10 cellular contexts compared by ENCODE assay signal in genomic region chr7:6367701-6368211, GRCh38. TPM values are rescaled to one million over a fixed set of nuclear protein-coding genes. Genes with fewer than 3 reads are reported as not detected.
DNase-seq lines count a peak whose midpoint lies in the region; ATAC-seq, FAIRE-seq and TF ChIP-seq lines count a peak whose summit lies in the region.
"Had no signal": no experiment of that assay in that cellular context is flagged by ENCODE, and none has a peak within 500 bp of the region (broad histone marks: within the 10 kb centered on the region; RNA-seq: fewer than 3 reads in every experiment).

No MANE protein-coding gene starts in this region.

- TF ChIP-seq CTCF in hepatocyte (IDR thresholded peaks at IDR 0.05; ENCODE audit: poor library complexity) = no peak

- DNase-seq in SIG-M5 treated with dmso at 0.1 percent for 504 hours (lab: John Stamatoyannopoulos, UW; ENCODE audit: unreplicated experiment) = peak; percentile 56
- no peak for DNase-seq in SIG-M5 (lab: John Stamatoyannopoulos, UW)
- DNase-seq in UCSD-AML1 (lab: John Stamatoyannopoulos, UW; ENCODE audit: unreplicated experiment) = peak; percentile 8
- peak; percentile 53 for DNase-seq in hepatocyte (ENCODE audit: low spot score)
- DNase-seq in urothelium cell line (ENCODE audit: low spot score) = no peak
- no peak for DNase-seq in activated CD4-positive, alpha-beta T cell treated with anti-CD3 and anti-CD28 coated beads, Interleukin-2, amount 50 U/mL, for 48 hours
- no peak for DNase-seq in NCI-H524 (lab: John Stamatoyannopoulos, UW)
- DNase-seq in activated naive CD4-positive, alpha-beta T cell treated with anti-CD3 and anti-CD28 coated beads, Interleukin-2, amount 50 U/mL, for 72 hours (ENCODE audit: low spot score in 2 of 2) = no peak
- DNase-seq: ACHN, psoas muscle had no signal

- FAIRE-seq in urothelium cell line (lab: Jason Lieb, UNC) = peak; percentile 37

- no peak overlapping the region for H2AFZ ChIP-seq in hepatocyte

- H4K20me1 ChIP-seq in hepatocyte (ENCODE audit: insufficient read depth, poor library complexity, severe bottlenecking) = no peaks in the 10 kb centered on the region

- no peaks in the 10 kb centered on the region for H3K36me3 Mint-ChIP-seq in activated naive CD4-positive, alpha-beta T cell treated with anti-CD3 and anti-CD28 coated beads, Interleukin-2, amount 50 U/mL, for 72 hours

- ATAC-seq in activated naive CD4-positive, alpha-beta T cell treated with anti-CD3 and anti-CD28 coated beads, Interleukin-2, amount 50 U/mL, for 72 hours = no peak
- ATAC-seq: psoas muscle had no signal

- H3K4me2 ChIP-seq in hepatocyte = no peak overlapping the region

- H3K27me3 ChIP-seq in hepatocyte = no peaks in the 10 kb centered on the region

- H3K4me1 ChIP-seq in hepatocyte (ENCODE audit: insufficient read depth) = no peaks in the 10 kb centered on the region
- H3K4me1 ChIP-seq: psoas muscle had no signal

- no peaks in the 10 kb centered on the region for H3K9me2 ChIP-seq in hepatocyte (replicated peaks; ENCODE audit: insufficient read depth)

- no peaks in the 10 kb centered on the region for H3K36me3 ChIP-seq in hepatocyte (replicated peaks; ENCODE audit: insufficient read depth, low read depth)

- H3K9me3 ChIP-seq in hepatocyte (ENCODE audit: low read depth) = no peaks in the 10 kb centered on the region
- H3K9me3 ChIP-seq: psoas muscle had no signal

- no peak overlapping the region for H3K4me3 ChIP-seq in hepatocyte
- H3K4me3 ChIP-seq: psoas muscle had no signal

- no peaks in the 10 kb centered on the region for H3K79me2 ChIP-seq in hepatocyte

- no peaks in the 10 kb centered on the region for H3K9me3 Mint-ChIP-seq in activated naive CD4-positive, alpha-beta T cell treated with anti-CD3 and anti-CD28 coated beads, Interleukin-2, amount 50 U/mL, for 72 hours

- peak overlapping the region; percentile 71 for H3K27ac ChIP-seq in hepatocyte
- H3K27ac ChIP-seq: psoas muscle had no signal

- WGBS in hepatocyte (ENCODE audit: low lambda C conversion rate, missing lambda C conversion rate) = 77% methylated on average over 4 of the region's 4 CpGs

- no peak overlapping the region for H3K27ac Mint-ChIP-seq in activated naive CD4-positive, alpha-beta T cell treated with anti-CD3 and anti-CD28 coated beads, Interleukin-2, amount 50 U/mL, for 72 hours

RNA-seq across cellular contexts. Expression of gene RAC1, which starts 6.6 kb away (rescaled TPM):
- total RNA-seq in hepatocyte = 74.7 and 105 TPM in 2 replicates
- 429 and 452 TPM in 2 replicates for polyA plus RNA-seq in hepatocyte
- total RNA-seq in activated naive CD4-positive, alpha-beta T cell treated with anti-CD3 and anti-CD28 coated beads, Interleukin-2, amount 50 U/mL, for 72 hours = 100 to 1,000 TPM; 118 to 183 TPM

RNA-seq across cellular contexts. Expression of gene FAM220A, which starts 19.0 kb away (rescaled TPM):
- 19.9 and 20.6 TPM in 2 replicates for total RNA-seq in hepatocyte
- 4.5 and 5.8 TPM in 2 replicates for polyA plus RNA-seq in hepatocyte
- total RNA-seq in activated naive CD4-positive, alpha-beta T cell treated with anti-CD3 and anti-CD28 coated beads, Interleukin-2, amount 50 U/mL, for 72 hours = 10 to 100 TPM in 1 of 2 donors, 1 to 10 TPM in 1; 6.6 to 12.4 TPM

Comparison
In these comparisons a context has a peak if more than half of its experiments do, and no peak if none do; other contexts are left out.
1. DNase-seq: peak in SIG-M5 treated with dmso at 0.1 percent for 504 hours (single experiment), UCSD-AML1 (single experiment) and hepatocyte (single experiment); none in SIG-M5 (single experiment), urothelium cell line (single experiment), activated CD4-positive, alpha-beta T cell treated with anti-CD3 and anti-CD28 coated beads, Interleukin-2, amount 50 U/mL, for 48 hours (0 of 2), NCI-H524 (0 of 2) and activated naive CD4-positive, alpha-beta T cell treated with anti-CD3 and anti-CD28 coated beads, Interleukin-2, amount 50 U/mL, for 72 hours (0 of 2).